In the genomic region with DNA sequence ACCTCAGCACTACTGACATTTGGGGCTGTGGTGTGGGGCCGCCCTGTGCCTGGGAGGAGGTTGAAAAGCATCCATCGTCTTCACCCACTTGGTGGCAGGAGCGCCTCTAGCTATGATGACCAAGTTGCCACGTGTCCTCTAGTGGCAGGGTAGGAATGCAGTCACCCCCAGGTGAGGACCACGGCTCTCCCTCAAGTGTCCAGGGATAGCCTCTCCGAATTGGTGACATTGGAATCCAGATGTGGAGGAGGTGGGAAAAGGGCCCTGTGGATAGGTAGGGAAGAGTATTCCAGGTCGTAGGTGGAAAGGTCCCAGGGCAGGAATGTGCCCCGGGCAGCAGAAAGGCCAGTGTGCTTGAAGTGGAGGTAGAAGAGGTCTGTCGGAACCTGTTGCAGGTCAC, we compare ENCODE assay signal across 13 cellular contexts. TPM values are rescaled to one million over a fixed set of nuclear protein-coding genes. Genes with fewer than 3 reads are reported as not detected.
A peak's percentile ranks its signal among the peaks of the same experiment; 100 is the strongest.
DNase-seq lines count a peak whose midpoint lies in the region; ATAC-seq and TF ChIP-seq lines count a peak whose summit lies in the region.
"Had no signal": no experiment of that assay in that cellular context is flagged by ENCODE, and none has a peak within 500 bp of the region (broad histone marks: within the 10 kb centered on the region; RNA-seq: fewer than 3 reads in every experiment).

No MANE protein-coding gene starts in this region.

- intact Hi-C loops in activated T-helper 1 cell treated with anti-CD3 and anti-CD28 coated beads, Interleukin-12 subunit alpha, Interleukin-12 subunit beta, Interleukin-2, Interleukin-4 antibody, amounts not matched to agents 30 ng/mL and 10 ng/mL and 1 ng/mL, durations not matched to agents 14 hours and 24 hours and 36 hours (cut with micrococcal nuclease) = no loop called here
- intact Hi-C loops in right lobe of liver (cut with DNase I) = no loop called here

- H3K4me3 Mint-ChIP-seq in activated T-helper 1 cell treated with anti-CD3 and anti-CD28 coated beads, Interleukin-12 subunit alpha, Interleukin-12 subunit beta, Interleukin-2, Interleukin-4 antibody, amounts not matched to agents 30 ng/mL and 10 ng/mL and 1 ng/mL, durations not matched to agents 14 hours and 24 hours and 36 hours = no peak overlapping the region
- H3K4me3 Mint-ChIP-seq: brain had no signal

- peaks cover 12% of the 10 kb centered on the region for H3K36me3 Mint-ChIP-seq in activated T-helper 1 cell treated with anti-CD3 and anti-CD28 coated beads, Interleukin-12 subunit alpha, Interleukin-12 subunit beta, Interleukin-2, Interleukin-4 antibody, amounts not matched to agents 30 ng/mL and 10 ng/mL and 1 ng/mL, durations not matched to agents 14 hours and 24 hours and 36 hours (ENCODE audit: low read depth)

- H3K4me1 Mint-ChIP-seq in activated T-helper 1 cell treated with anti-CD3 and anti-CD28 coated beads, Interleukin-12 subunit alpha, Interleukin-12 subunit beta, Interleukin-2, Interleukin-4 antibody, amounts not matched to agents 30 ng/mL and 10 ng/mL and 1 ng/mL, durations not matched to agents 14 hours and 24 hours and 36 hours (ENCODE audit: low read depth) = peaks cover 4% of the 10 kb centered on the region
- H3K4me1 Mint-ChIP-seq: brain had no signal

- no peaks in the 10 kb centered on the region for H3K79me2 ChIP-seq in SK-N-SH (ENCODE audit: insufficient read depth)
- H3K79me2 ChIP-seq: parathyroid adenoma had no signal

- H3K27me3 ChIP-seq in SK-N-SH (ENCODE audit: insufficient read depth) (no peaks in the 10 kb centered on the region), right lobe of liver (no peaks in the 10 kb centered on the region)

- peak overlapping the region; percentile 78 for H3K27ac Mint-ChIP-seq in activated T-helper 1 cell treated with anti-CD3 and anti-CD28 coated beads, Interleukin-12 subunit alpha, Interleukin-12 subunit beta, Interleukin-2, Interleukin-4 antibody, amounts not matched to agents 30 ng/mL and 10 ng/mL and 1 ng/mL, durations not matched to agents 14 hours and 24 hours and 36 hours
- H3K27ac Mint-ChIP-seq: brain had no signal

- no peaks in the 10 kb centered on the region for H3K36me3 ChIP-seq in SK-N-SH (replicated peaks in 1 of 2; ENCODE audit: control insufficient read depth in 1 of 2, insufficient read depth in 2 of 2, low read length in 1 of 2)
- H3K36me3 ChIP-seq in HEK293 (ENCODE audit: control insufficient read depth in 2 of 2, insufficient read depth in 1 of 2, low read length in 2 of 2) = no peaks in the 10 kb centered on the region
- H3K36me3 ChIP-seq in right lobe of liver = no peaks in the 10 kb centered on the region

- no peak overlapping the region for H3K4me2 ChIP-seq in SK-N-SH

- TF ChIP-seq POLR2A in right lobe of liver (IDR thresholded peaks at IDR 0.05) = no peak

- no peaks in the 10 kb centered on the region for H4K20me1 ChIP-seq in SK-N-SH (ENCODE audit: insufficient read depth)

- no peaks in the 10 kb centered on the region for H3F3A ChIP-seq in SK-N-SH (replicated peaks; ENCODE audit: insufficient read depth)

- no peak for TF ChIP-seq EP300 in SK-N-SH (IDR thresholded peaks at IDR 0.05; ENCODE audit: borderline replicate concordance in 1 of 2, low read depth in 1 of 2, low read length in 1 of 2)

- TF ChIP-seq RAD21 in SK-N-SH (IDR thresholded peaks at IDR 0.05; ENCODE audit: low read length) = peak; percentile 18; the same call in 1 of the 2 replicates

- H3K9me2 ChIP-seq in SK-N-SH = no peaks in the 10 kb centered on the region

- DNase-seq in SK-N-SH (no peak), right lobe of liver (no peak), GM03348 (ENCODE audit: low spot score) (no peak), DMS114 treated with DMSO at 0.1 percent for 48 hours (lab: John Stamatoyannopoulos, UW; ENCODE audit: unreplicated experiment) (no peak), DMS 273 (lab: John Stamatoyannopoulos, UW; ENCODE audit: unreplicated experiment) (no peak)
- DNase-seq in activated T-helper 1 cell treated with anti-CD3 and anti-CD28 coated beads, Interleukin-12 subunit alpha, Interleukin-12 subunit beta, Interleukin-2, Interleukin-4 antibody, amounts not matched to agents 30 ng/mL and 10 ng/mL and 1 ng/mL, durations not matched to agents 14 hours and 24 hours and 36 hours (ENCODE audit: low spot score) = no peak
- DNase-seq: ACHN, NCI-H2081, SIG-M5 had no signal

- WGBS in SK-N-SH (ENCODE audit: low lambda C conversion rate) = 54% methylated on average over 7 of the region's 9 CpGs
- whole genome bisulfite sequencing in right lobe of liver (ENCODE audit: insufficient coverage, low coverage, low lambda C conversion rate, missing lambda C conversion rate) = 47% methylated on average over 7 of the region's 9 CpGs

- H3K9me3 Mint-ChIP-seq in activated T-helper 1 cell treated with anti-CD3 and anti-CD28 coated beads, Interleukin-12 subunit alpha, Interleukin-12 subunit beta, Interleukin-2, Interleukin-4 antibody, amounts not matched to agents 30 ng/mL and 10 ng/mL and 1 ng/mL, durations not matched to agents 14 hours and 24 hours and 36 hours = no peaks in the 10 kb centered on the region
- H3K9me3 Mint-ChIP-seq: brain had no signal

- no peaks in the 10 kb centered on the region for H3K27me3 Mint-ChIP-seq in activated T-helper 1 cell treated with anti-CD3 and anti-CD28 coated beads, Interleukin-12 subunit alpha, Interleukin-12 subunit beta, Interleukin-2, Interleukin-4 antibody, amounts not matched to agents 30 ng/mL and 10 ng/mL and 1 ng/mL, durations not matched to agents 14 hours and 24 hours and 36 hours (ENCODE audit: insufficient read depth)

- H3K4me3 ChIP-seq in SK-N-SH (ENCODE audit: low read depth in 2 of 2, low read length in 1 of 2) (no peak overlapping the region), HEK293 (ENCODE audit: low read depth, low read length) (no peak overlapping the region), right lobe of liver (no peak overlapping the region)

- POLR2A ChIA-PET in SK-N-SH (lab: Yijun Ruan, JAX) = no interaction called here
- POLR2A ChIA-PET in HEK293 (lab: Yijun Ruan, JAX) = no interaction called here

- TF ChIP-seq CTCF in SK-N-SH (IDR thresholded peaks at IDR 0.05) (no peak), HEK293 (tag by site-specific recombination; IDR thresholded peaks at IDR 0.05) (peak; percentile 40; the same call in 1 of the 2 replicates), right lobe of liver (IDR thresholded peaks at IDR 0.05) (no peak)

- no peak overlapping the region for H2AFZ ChIP-seq in SK-N-SH (ENCODE audit: low read depth)
- H2AFZ ChIP-seq: parathyroid adenoma had no signal

- H3K9me3 ChIP-seq in SK-N-SH (no peaks in the 10 kb centered on the region), HEK293 (ENCODE audit: control insufficient read depth, insufficient read depth, low read depth, low read length) (no peaks in the 10 kb centered on the region), right lobe of liver (no peaks in the 10 kb centered on the region)

- no peaks in the 10 kb centered on the region for H3K4me1 ChIP-seq in SK-N-SH (ENCODE audit: control insufficient read depth in 1 of 2, insufficient read depth in 2 of 2, low read depth in 1 of 2, low read length in 1 of 2)
- peaks cover 4% of the 10 kb centered on the region for H3K4me1 ChIP-seq in HEK293 (ENCODE audit: control insufficient read depth, insufficient read depth, low read length)
- H3K4me1 ChIP-seq in right lobe of liver = peaks cover 0 to 10% (median 0%) of the 10 kb centered on the region in 4 donors
- H3K4me1 ChIP-seq: parathyroid adenoma had no signal

- no peak overlapping the region for H3K27ac ChIP-seq in SK-N-SH (ENCODE audit: low read depth in 2 of 2, low read length in 1 of 2)
- no peak overlapping the region for H3K27ac ChIP-seq in HEK293 (ENCODE audit: extremely low read depth, low read depth, low read length)
- no peak overlapping the region for H3K27ac ChIP-seq in right lobe of liver
- H3K27ac ChIP-seq: parathyroid adenoma had no signal

- H3K9ac ChIP-seq in SK-N-SH = no peak overlapping the region
- H3K9ac ChIP-seq: parathyroid adenoma had no signal

- CTCF ChIA-PET in SK-N-SH (lab: Yijun Ruan, JAX) = interaction anchor here (1.2 kb wide), 1 partner anchor 32 kb away, joined by 6 read pairs; no protein-coding TSS in a partner anchor
- CTCF ChIA-PET in HEK293 (lab: Yijun Ruan, JAX) = no interaction called here

- no peak for ATAC-seq in SK-N-SH treated with all-trans-retinoic acid at 6 μM for 48 hours
- peak; percentile 37 to 66 (median 44) for ATAC-seq in right lobe of liver

TF ChIP-seq in SK-N-SH, 30 proteins besides CTCF, POLR2A, EP300 and RAD21 (continues in another document):
- no peak for TF ChIP-seq USF1 (IDR thresholded peaks at IDR 0.05; ENCODE audit: borderline replicate concordance, low read depth)
- TF ChIP-seq GATA2 (CRISPR knock-in tag; IDR thresholded peaks at IDR 0.05) = no peak

TF ChIP-seq in HEK293, 187 proteins besides CTCF, POLR2A, EP300 and RAD21 (continues in another document):
- TF ChIP-seq ZNF596 (tag by site-specific recombination; IDR thresholded peaks at IDR 0.05) (no peak), ZNF221 (tag by site-specific recombination; IDR thresholded peaks at IDR 0.05; ENCODE audit: borderline replicate concordance) (no peak), ZNF24 (tag by site-specific recombination; IDR thresholded peaks at IDR 0.05) (no peak)
- TF ChIP-seq, protein P1, sequence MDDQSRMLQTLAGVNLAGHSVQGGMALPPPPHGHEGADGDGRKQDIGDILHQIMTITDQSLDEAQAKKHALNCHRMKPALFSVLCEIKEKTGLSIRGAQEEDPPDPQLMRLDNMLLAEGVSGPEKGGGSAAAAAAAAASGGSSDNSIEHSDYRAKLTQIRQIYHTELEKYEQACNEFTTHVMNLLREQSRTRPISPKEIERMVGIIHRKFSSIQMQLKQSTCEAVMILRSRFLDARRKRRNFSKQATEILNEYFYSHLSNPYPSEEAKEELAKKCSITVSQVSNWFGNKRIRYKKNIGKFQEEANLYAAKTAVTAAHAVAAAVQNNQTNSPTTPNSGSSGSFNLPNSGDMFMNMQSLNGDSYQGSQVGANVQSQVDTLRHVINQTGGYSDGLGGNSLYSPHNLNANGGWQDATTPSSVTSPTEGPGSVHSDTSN (CRISPR knock-in tag; IDR thresholded peaks at IDR 0.05) = no peak

RNA-seq across cellular contexts. Expression of gene ARHGEF18, which starts 37.6 kb away (rescaled TPM):
- 11.3 and 11.7 TPM in 2 replicates for polyA plus RNA-seq in SK-N-SH (2012; rRNA removed)
- 4.7 and 7.6 TPM in 2 replicates for polyA plus RNA-seq in SK-N-SH (2012; cell fraction: cytosol; rRNA removed)
- 23.3 and 25.8 TPM in 2 replicates for polyA plus RNA-seq in SK-N-SH (2012; cell fraction: nucleus; rRNA removed)
- total RNA-seq in activated T-helper 1 cell treated with anti-CD3 and anti-CD28 coated beads, Interleukin-12 subunit alpha, Interleukin-12 subunit beta, Interleukin-2, Interleukin-4 antibody, amounts not matched to agents 30 ng/mL and 10 ng/mL and 1 ng/mL, durations not matched to agents 14 hours and 24 hours and 36 hours = 29.3 and 30.5 TPM in 2 replicates
- total RNA-seq in right lobe of liver = 10 to 100 TPM; 15.1 to 19.2 (median 17.7) TPM

Comparison
In these comparisons a context has a peak if more than half of its experiments do, and no peak if none do; other contexts are left out.
1. Of the 4 proteins assayed by ChIP-seq in both HEK293 and SK-N-SH: peak only in HEK293: CTCF; only in SK-N-SH: none; in both: none; in neither: 3.